13 cellular contexts compared by ENCODE assay signal in the genomic region with DNA sequence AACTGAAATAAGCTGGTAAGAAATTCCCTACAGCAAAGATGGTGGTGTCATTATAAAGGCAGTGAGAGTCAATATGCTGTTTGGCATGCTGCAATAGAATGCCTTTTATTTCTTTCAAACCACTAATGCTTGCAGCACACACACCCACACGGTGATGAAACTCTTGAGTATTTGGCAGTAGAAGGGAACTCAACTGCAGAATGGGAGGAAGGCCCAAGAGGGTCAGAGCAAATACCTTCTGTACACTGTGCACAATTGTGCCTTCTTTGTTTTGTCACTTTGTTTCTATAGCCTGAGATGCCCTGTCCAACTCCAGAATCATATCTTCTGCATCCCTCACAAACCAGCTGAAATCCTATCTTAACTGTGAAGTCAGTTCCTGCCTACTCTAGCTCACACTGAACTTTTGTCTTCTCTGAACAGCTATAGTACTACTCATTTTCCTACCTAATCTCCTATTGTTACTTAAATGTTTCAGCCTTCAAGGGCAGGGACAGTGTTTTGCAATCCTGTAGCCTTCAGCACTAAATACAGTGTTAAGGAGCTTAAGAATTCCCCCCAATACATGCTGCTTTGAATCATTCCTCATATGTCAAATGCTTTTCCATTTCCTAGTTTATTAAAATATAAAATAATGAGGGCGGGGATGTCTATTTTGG. TPM values are rescaled to one million over a fixed set of nuclear protein-coding genes. Genes with fewer than 3 reads are reported as not detected.
DNase-seq lines count a peak whose midpoint lies in the region; ATAC-seq, FAIRE-seq and TF ChIP-seq lines count a peak whose summit lies in the region.
"Had no signal": no experiment of that assay in that cellular context is flagged by ENCODE, and none has a peak within 500 bp of the region (broad histone marks: within the 10 kb centered on the region; RNA-seq: fewer than 3 reads in every experiment).

No MANE protein-coding gene starts in this region.

- H3K27me3 ChIP-seq in MG63: no peaks in the 10 kb centered on the region

- peak overlapping the region; percentile 71 for H3K27ac ChIP-seq in epithelial cell of prostate

- no peak for FAIRE-seq in H54 (lab: Jason Lieb, UNC)

- H3K9me3 ChIP-seq in MG63: no peaks in the 10 kb centered on the region

- peaks cover 82% of the 10 kb centered on the region for H3K36me3 ChIP-seq in MG63

- ATAC-seq in HG03571 (IDR thresholded peaks at IDR 0.05; ENCODE audit: unreplicated experiment): no peak

- no peak for TF ChIP-seq POLR2A in H54 (IDR thresholded peaks at IDR 0.05; ENCODE audit: low read depth, low read length)

- DNase-seq in AG20443 (ENCODE audit: low spot score) (peak; percentile 80), MG63 (peak; percentile 23), epithelial cell of prostate (ENCODE audit: low read depth, low spot score) (no peak), midbrain (lab: John Stamatoyannopoulos, UW) (peak; percentile 5), NCI-H128 (lab: John Stamatoyannopoulos, UW; ENCODE audit: unreplicated experiment) (no peak), H4 (ENCODE audit: low spot score) (no peak), H54 (ENCODE audit: insufficient read length, low spot score) (no peak)
- DNase-seq: activated CD4-positive, alpha-beta T cell treated with anti-CD3 and anti-CD28 coated beads for 1 hour; CD4-positive, CD25-positive, alpha-beta regulatory T cell; NCI-H1048; NCI-H526; nucleus accumbens had no signal

- no peak overlapping the region for H3K4me3 ChIP-seq in MG63

RNA-seq across cellular contexts. Expression of gene MMS19, which starts 22.2 kb away (rescaled TPM):
- 44.3 and 57.6 TPM in 2 replicates for total RNA-seq in MG63 (2014; rRNA removed; shearing (Covaris generic); ENCODE audit: low replicate concordance)
- total RNA-seq in H4 (2014; rRNA removed; shearing (Covaris generic)): 94.0 and 107 TPM in 2 replicates

RNA-seq across cellular contexts. Expression of gene UBTD1, which starts 22.7 kb away (rescaled TPM):
- 19.3 and 29.7 TPM in 2 replicates for total RNA-seq in MG63 (2014; rRNA removed; shearing (Covaris generic); ENCODE audit: low replicate concordance)
- 9.6 and 10.6 TPM in 2 replicates for total RNA-seq in H4 (2014; rRNA removed; shearing (Covaris generic))

RNA-seq across cellular contexts. Expression of gene ZDHHC16, which starts 30.1 kb away (rescaled TPM):
- total RNA-seq in MG63 (2014; rRNA removed; shearing (Covaris generic); ENCODE audit: low replicate concordance): 40.4 and 41.5 TPM in 2 replicates
- total RNA-seq in H4 (2014; rRNA removed; shearing (Covaris generic)): 38.5 and 49.4 TPM in 2 replicates

RNA-seq across cellular contexts. Expression of gene EXOSC1, which starts 30.3 kb away (rescaled TPM):
- total RNA-seq in MG63 (2014; rRNA removed; shearing (Covaris generic); ENCODE audit: low replicate concordance): 42.8 and 45.6 TPM in 2 replicates
- 75.0 and 87.7 TPM in 2 replicates for total RNA-seq in H4 (2014; rRNA removed; shearing (Covaris generic))

RNA-seq across cellular contexts. Expression of gene PGAM1, which starts 50.1 kb away (rescaled TPM):
- total RNA-seq in MG63 (2014; rRNA removed; shearing (Covaris generic); ENCODE audit: low replicate concordance): 577 and 749 TPM in 2 replicates
- 784 and 853 TPM in 2 replicates for total RNA-seq in H4 (2014; rRNA removed; shearing (Covaris generic))

Comparison
In these comparisons a context has a peak if more than half of its experiments do, and no peak if none do; other contexts are left out.
1. DNase-seq: peak in AG20443 (single experiment), MG63 (single experiment) and midbrain (single experiment); none in epithelial cell of prostate (single experiment), NCI-H128 (single experiment), H4 (single experiment) and H54 (single experiment).